Comparison of ENCODE assay signal across 8 cellular contexts in genomic region chr6:69796081-69796626, GRCh38. TPM values are rescaled to one million over a fixed set of nuclear protein-coding genes. Genes with fewer than 3 reads are reported as not detected.
DNase-seq lines count a peak whose midpoint lies in the region; ATAC-seq and TF ChIP-seq lines count a peak whose summit lies in the region.

No MANE protein-coding gene starts in this region.

- peak overlapping the region; percentile 51 for H3K27ac ChIP-seq in osteoblast (ENCODE audit: low read depth, low read length)

- intact Hi-C loops in CD14-positive monocyte (cut with micrococcal nuclease) (no loop called here), Right ventricle myocardium superior (cut with DNase I) (no loop called here)

- no peaks in the 10 kb centered on the region for H3K36me3 Mint-ChIP-seq in CD14-positive monocyte
- peaks cover 3% of the 10 kb centered on the region for H3K36me3 Mint-ChIP-seq in activated naive CD8-positive, alpha-beta T cell

- peak overlapping the region; percentile 92 for H3K4me2 ChIP-seq in osteoblast (ENCODE audit: insufficient read depth, low read length)

- H3K4me3 ChIP-seq in osteoblast (ENCODE audit: insufficient read depth, low read length) = peak overlapping the region; percentile 83

- H3K27me3 Mint-ChIP-seq in CD14-positive monocyte (ENCODE audit: low read depth in 3 of 3) = peaks cover 0 to 2% (median 2%) of the 10 kb centered on the region in 3 donors
- H3K27me3 Mint-ChIP-seq in activated naive CD8-positive, alpha-beta T cell = no peaks in the 10 kb centered on the region

- peaks cover 39% of the 10 kb centered on the region for H3K79me2 ChIP-seq in osteoblast (ENCODE audit: insufficient read depth, low read length)

- H3K4me1 ChIP-seq in osteoblast (ENCODE audit: insufficient read depth, low read length) = peaks cover 7% of the 10 kb centered on the region

- no peaks in the 10 kb centered on the region for H3K9me3 ChIP-seq in osteoblast (ENCODE audit: low read depth, low read length)

- H3K4me1 Mint-ChIP-seq in CD14-positive monocyte = peaks cover 35% of the 10 kb centered on the region
- peaks cover 53% of the 10 kb centered on the region for H3K4me1 Mint-ChIP-seq in activated naive CD8-positive, alpha-beta T cell (ENCODE audit: low read depth)

- DNase-seq in CD14-positive monocyte (ENCODE audit: low spot score) = peak; percentile 49
- DNase-seq in NCI-H774 (lab: John Stamatoyannopoulos, UW) = peak; percentile 83
- DNase-seq in Right ventricle myocardium superior = no peak
- no peak for DNase-seq in osteoblast (ENCODE audit: insufficient read length, low spot score, missing footprints)
- no peak for DNase-seq in GM19238 (ENCODE audit: insufficient read length, low spot score)

- no peaks in the 10 kb centered on the region for H3K36me3 ChIP-seq in osteoblast (ENCODE audit: insufficient read depth, low read length)

- TF ChIP-seq CTCF in CD14-positive monocyte (IDR thresholded peaks at IDR 0.05) (no peak), osteoblast (IDR thresholded peaks at IDR 0.05; ENCODE audit: extremely low read depth, low read depth, low read length) (no peak)

- H3K27ac Mint-ChIP-seq in CD14-positive monocyte = peak overlapping the region; percentile 90 to 97 (median 91)
- peak overlapping the region; percentile 97 for H3K27ac Mint-ChIP-seq in activated naive CD8-positive, alpha-beta T cell

- H3K27me3 ChIP-seq in osteoblast (ENCODE audit: insufficient read depth, low read length) = no peaks in the 10 kb centered on the region

- H3K9me3 Mint-ChIP-seq in CD14-positive monocyte = peaks cover 0 to 4% (median 0%) of the 10 kb centered on the region in 7 donors
- no peaks in the 10 kb centered on the region for H3K9me3 Mint-ChIP-seq in activated naive CD8-positive, alpha-beta T cell (ENCODE audit: low read depth)

- H2AFZ ChIP-seq in osteoblast (ENCODE audit: low read length) = peak overlapping the region; percentile 94

- peaks cover 3% of the 10 kb centered on the region for H4K20me1 ChIP-seq in osteoblast (ENCODE audit: insufficient read depth, low read length)

- H3K4me3 Mint-ChIP-seq in CD14-positive monocyte = peak overlapping the region; percentile 83 to 93
- H3K4me3 Mint-ChIP-seq in activated naive CD8-positive, alpha-beta T cell = peak overlapping the region; percentile 98

- ATAC-seq in GM18907 (IDR thresholded peaks at IDR 0.05; ENCODE audit: unreplicated experiment) = peak; percentile 31
- ATAC-seq in HG03342 (IDR thresholded peaks at IDR 0.05; ENCODE audit: unreplicated experiment) = peak; percentile 34
- ATAC-seq in Right ventricle myocardium superior (ENCODE audit: poor library complexity) = peak; percentile 17

RNA-seq across cellular contexts. Expression of gene LMBRD1, which starts 0.7 kb away (rescaled TPM):
- polyA plus RNA-seq in CD14-positive monocyte = 10 to 100 TPM; 64.2 to 71.6 TPM
- total RNA-seq in Right ventricle myocardium superior = 46.3 TPM
- total RNA-seq in osteoblast = 36.2 and 36.8 TPM in 2 replicates

Comparison
In these comparisons a context has a peak if more than half of its experiments do, and no peak if none do; other contexts are left out.
1. DNase-seq: peak in CD14-positive monocyte (single experiment) and NCI-H774 (single experiment); none in Right ventricle myocardium superior (single experiment), osteoblast (single experiment) and GM19238 (single experiment).
2. Peak in every context shown above with its lines, with median percentiles within 50 percentile points of each other: ATAC-seq.